27 cellular contexts compared by ENCODE assay signal in the genomic region with DNA sequence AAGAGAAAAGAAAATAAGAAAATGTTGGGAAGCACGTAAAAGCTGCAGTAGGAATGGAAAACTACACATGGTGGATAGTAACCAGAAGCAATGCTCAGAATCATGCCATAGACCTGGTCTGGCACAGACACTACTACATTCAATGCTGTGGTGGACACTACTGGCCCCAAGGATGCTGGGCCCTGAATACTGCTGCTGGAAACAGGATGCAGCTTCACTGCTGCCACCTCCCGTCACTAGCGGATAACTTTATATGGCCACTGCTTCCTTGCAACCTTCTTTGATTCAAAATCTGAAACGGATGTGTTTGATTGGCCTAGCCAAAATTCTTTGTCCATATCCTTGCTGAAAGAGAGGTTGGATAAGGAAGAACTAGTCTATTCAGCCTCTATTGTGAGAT. TPM values are rescaled to one million over a fixed set of nuclear protein-coding genes. Genes with fewer than 3 reads are reported as not detected.
DNase-seq lines count a peak whose midpoint lies in the region; ATAC-seq, FAIRE-seq and TF ChIP-seq lines count a peak whose summit lies in the region.
"Had no signal": no experiment of that assay in that cellular context is flagged by ENCODE, and none has a peak within 500 bp of the region (broad histone marks: within the 10 kb centered on the region; RNA-seq: fewer than 3 reads in every experiment).

No MANE protein-coding gene starts in this region.

- H3K9me2 ChIP-seq in HCT116 (ENCODE audit: insufficient read depth): no peaks in the 10 kb centered on the region

- no peaks in the 10 kb centered on the region for H3K36me3 ChIP-seq in HCT116 (ENCODE audit: control insufficient read depth in 1 of 2, insufficient read depth in 2 of 2, low read length in 2 of 2)
- no peaks in the 10 kb centered on the region for H3K36me3 ChIP-seq in K562 (ENCODE audit: control insufficient read depth, insufficient read depth, low read length)
- H3K36me3 ChIP-seq: HAP-1, neutrophil had no signal

- ATAC-seq in HCT116 (peak; percentile 57), K562 (peak; percentile 83), GM21360 (IDR thresholded peaks at IDR 0.05; ENCODE audit: unreplicated experiment) (no peak)
- ATAC-seq: activated naive CD4-positive, alpha-beta T cell treated with anti-CD3 and anti-CD28 coated beads, Interleukin-2, amount 50 U/mL, for 72 hours; activated T-cell treated with anti-CD3 and anti-CD28 coated beads, Interleukin-2, amount 50 U/mL, for 72 hours; esophagus mucosa; T-cell had no signal

- 4% methylated on average over 4 of the region's 4 CpGs for WGBS in K562 (ENCODE audit: insufficient coverage, low coverage, missing lambda C conversion rate)

- H3K4me1 ChIP-seq in HCT116 (ENCODE audit: control insufficient read depth in 1 of 2, insufficient read depth in 2 of 2, low read length in 2 of 2) (no peaks in the 10 kb centered on the region), K562 (replicated peaks in 1 of 2; ENCODE audit: control insufficient read depth in 2 of 2, insufficient read depth in 2 of 2, low read length in 2 of 2) (no peaks in the 10 kb centered on the region)

- TF ChIP-seq RAD21 in HCT116 (IDR thresholded peaks at IDR 0.05; ENCODE audit: low read depth): no peak
- TF ChIP-seq RAD21 in K562 (CRISPR knock-in tag; conservative IDR thresholded peaks at IDR 0.05 in 1 of 2, IDR thresholded peaks at IDR 0.05 in 1 of 2): peak in 1 of 2 experiments; percentile 40; a peak in 1 of 4 replicates

- H3K79me2 ChIP-seq in HCT116 (ENCODE audit: insufficient read depth, low read length) (no peaks in the 10 kb centered on the region), K562 (ENCODE audit: control insufficient read depth, insufficient read depth, low read length) (no peaks in the 10 kb centered on the region)

- peaks cover 11% of the 10 kb centered on the region for H3K27me3 Mint-ChIP-seq in activated naive CD4-positive, alpha-beta T cell treated with anti-CD3 and anti-CD28 coated beads, Interleukin-2, amount 10 ng/mL, durations not matched to agents 7 days and 5 days
- no peaks in the 10 kb centered on the region; the same call in 1 of the 2 replicates for H3K27me3 Mint-ChIP-seq in HFFc6 (ENCODE audit: insufficient read depth)
- H3K27me3 Mint-ChIP-seq: T-cell had no signal

- CTCF ChIA-PET in HCT116 (lab: Charles Lee) (interaction anchor here (1.8 kb wide), 1 partner anchor 37 kb away, joined by 6 read pairs; no protein-coding TSS in a partner anchor), K562 (lab: Yijun Ruan, JAX; ENCODE audit: low intra/inter-chr PET ratio) (interaction anchor here (0.5 kb wide), 1 partner anchor 143 kb away, joined by 3 read pairs; no protein-coding TSS in a partner anchor)
- CTCF ChIA-PET in activated naive CD4-positive, alpha-beta T cell treated with anti-CD3 and anti-CD28 coated beads, Interleukin-2, amount 10 ng/mL, durations not matched to agents 7 days and 5 days (lab: Charles Lee): interaction anchor here (0.5 to 14.0 kb wide), 3 partner anchors 36 to 141 kb away, joined by 3 to 187 read pairs (median 3); no protein-coding TSS in a partner anchor

- DNase-seq in AG08395 (ENCODE audit: low spot score) (peak; percentile 16), HCT116 (ENCODE audit: low read depth, low spot score) (no peak), K562 (ENCODE audit: extremely low read depth in 1 of 4, low spot score in 3 of 4) (no peak), lung microvascular endothelial cell (ENCODE audit: low read depth in 2 of 2) (peak; percentile 42 to 43), HFFc6 (no peak), nucleus accumbens (lab: John Stamatoyannopoulos, UW) (no peak)
- DNase-seq in activated naive CD4-positive, alpha-beta T cell treated with anti-CD3 and anti-CD28 coated beads, Interleukin-2, amount 10 ng/mL, durations not matched to agents 7 days and 5 days: no peak
- DNase-seq: activated CD4-positive, alpha-beta T cell treated with anti-CD3 and anti-CD28 coated beads for 48 hours; activated T-cell treated with anti-CD3 and anti-CD28 coated beads, Interleukin-2, amount 50 U/mL, for 72 hours; effector CD8-positive, alpha-beta T cell; GDM1; NCI-H1436 treated with DMSO at 0.1 percent for 48 hours; NCI-H82; SHP77 treated with DMSO at 0.1 percent for 48 hours; stimulated activated CD4-positive, alpha-beta T cell treated with anti-CD3 and anti-CD28 coated beads, Interleukin-4, amount 100 ng/mL, for 1 hour; T-cell had no signal

- no peak for FAIRE-seq in K562 (lab: Jason Lieb, UNC)
- FAIRE-seq: astrocyte, keratinocyte, TTC549 had no signal

- no peak overlapping the region for H3K27ac Mint-ChIP-seq in activated naive CD4-positive, alpha-beta T cell treated with anti-CD3 and anti-CD28 coated beads, Interleukin-2, amount 10 ng/mL, durations not matched to agents 7 days and 5 days
- H3K27ac Mint-ChIP-seq in HFFc6: no peak overlapping the region
- H3K27ac Mint-ChIP-seq: activated naive CD4-positive, alpha-beta T cell treated with anti-CD3 and anti-CD28 coated beads, Interleukin-2, amount 50 U/mL, for 72 hours; activated T-cell treated with anti-CD3 and anti-CD28 coated beads, Interleukin-2, amount 50 U/mL, for 72 hours; stimulated activated naive CD8-positive, alpha-beta T cell treated with anti-CD3 and anti-CD28 coated beads, Interleukin-15, Interleukin-2, amounts not matched to agents 100 ng/mL and 50 ng/mL, for 24 hours; T-cell; type B pancreatic cell had no signal

- H3K9me3 Mint-ChIP-seq in activated naive CD4-positive, alpha-beta T cell treated with anti-CD3 and anti-CD28 coated beads, Interleukin-2, amount 10 ng/mL, durations not matched to agents 7 days and 5 days: no peaks in the 10 kb centered on the region
- no peaks in the 10 kb centered on the region for H3K9me3 Mint-ChIP-seq in HFFc6
- H3K9me3 Mint-ChIP-seq: activated naive CD4-positive, alpha-beta T cell treated with anti-CD3 and anti-CD28 coated beads, Interleukin-2, amount 50 U/mL, for 72 hours; activated T-cell treated with anti-CD3 and anti-CD28 coated beads, Interleukin-2, amount 50 U/mL, for 72 hours; stimulated activated naive CD8-positive, alpha-beta T cell treated with anti-CD3 and anti-CD28 coated beads, Interleukin-15, Interleukin-2, amounts not matched to agents 100 ng/mL and 50 ng/mL, for 24 hours; T-cell; type B pancreatic cell had no signal

- H3K36me3 Mint-ChIP-seq in activated naive CD4-positive, alpha-beta T cell treated with anti-CD3 and anti-CD28 coated beads, Interleukin-2, amount 10 ng/mL, durations not matched to agents 7 days and 5 days: no peaks in the 10 kb centered on the region
- H3K36me3 Mint-ChIP-seq in HFFc6 (ENCODE audit: low read depth): no peaks in the 10 kb centered on the region
- H3K36me3 Mint-ChIP-seq: activated naive CD4-positive, alpha-beta T cell treated with anti-CD3 and anti-CD28 coated beads, Interleukin-2, amount 50 U/mL, for 72 hours; T-cell; type B pancreatic cell had no signal

- H3K4me3 ChIP-seq in HCT116 (replicated peaks in 1 of 2; ENCODE audit: low read depth in 1 of 2, low read length in 2 of 2) (no peak overlapping the region), K562 (no peak overlapping the region)
- H3K4me3 ChIP-seq: HAP-1, lung had no signal

- H3K4me2 ChIP-seq in HCT116 (ENCODE audit: low read length): no peak overlapping the region
- H3K4me2 ChIP-seq in K562 (ENCODE audit: insufficient read depth, low read length): no peak overlapping the region

- in situ Hi-C loops in K562 (cut with MboI): no loop called here

- H3K27me3 ChIP-seq in HCT116 (ENCODE audit: insufficient read depth, low read length): no peaks in the 10 kb centered on the region
- peaks cover 0 to 2% of the 10 kb centered on the region in 2 experiments; a peak in 4 of 5 replicates for H3K27me3 ChIP-seq in K562 (ENCODE audit: control insufficient read depth in 2 of 2, insufficient read depth in 2 of 2, low read length in 2 of 2)

- TF ChIP-seq POLR2A in HCT116 (IDR thresholded peaks at IDR 0.05; ENCODE audit: borderline replicate concordance, extremely low read depth, insufficient read depth, insufficient read length) (no peak), K562 (conservative IDR thresholded peaks at IDR 0.05) (no peak)

- H3K9ac ChIP-seq in HCT116 (ENCODE audit: low read length) (no peak overlapping the region), K562 (ENCODE audit: insufficient read depth in 1 of 2, low read depth in 2 of 2, low read length in 2 of 2) (no peak overlapping the region)

- no peak for TF ChIP-seq EP300 in K562 (IDR thresholded peaks at IDR 0.05; ENCODE audit: low read length)

- H4K20me1 ChIP-seq in HCT116 (ENCODE audit: insufficient read depth) (no peaks in the 10 kb centered on the region), K562 (replicated peaks; ENCODE audit: control insufficient read depth, insufficient read depth, low read length) (no peaks in the 10 kb centered on the region)

- H3K4me3 Mint-ChIP-seq in activated naive CD4-positive, alpha-beta T cell treated with anti-CD3 and anti-CD28 coated beads, Interleukin-2, amount 10 ng/mL, durations not matched to agents 7 days and 5 days: no peak overlapping the region
- no peak overlapping the region for H3K4me3 Mint-ChIP-seq in HFFc6
- H3K4me3 Mint-ChIP-seq: activated T-cell treated with anti-CD3 and anti-CD28 coated beads, Interleukin-2, amount 50 U/mL, for 72 hours; stimulated activated naive CD8-positive, alpha-beta T cell treated with anti-CD3 and anti-CD28 coated beads, Interleukin-15, Interleukin-2, amounts not matched to agents 100 ng/mL and 50 ng/mL, for 24 hours; T-cell; type B pancreatic cell had no signal

- H3K27ac ChIP-seq in HCT116 (ENCODE audit: low read depth, low read length): no peak overlapping the region
- H3K27ac ChIP-seq in K562 (ENCODE audit: extremely low read depth, low read depth, low read length): no peak overlapping the region
- H3K27ac ChIP-seq: neutrophil had no signal

- H2AFZ ChIP-seq in HCT116 (ENCODE audit: low read depth, low read length, poor library complexity, severe bottlenecking): no peak overlapping the region
- no peak overlapping the region for H2AFZ ChIP-seq in K562 (ENCODE audit: low read depth, low read length)

- H3K9me3 ChIP-seq in HCT116 (ENCODE audit: control insufficient read depth in 1 of 2, insufficient read depth in 1 of 2, low read depth in 1 of 2, low read length in 2 of 2) (no peaks in the 10 kb centered on the region), K562 (replicated peaks; ENCODE audit: control insufficient read depth, insufficient read depth, low read depth, low read length) (no peaks in the 10 kb centered on the region)
- H3K9me3 ChIP-seq: HAP-1, neutrophil had no signal

- intact Hi-C loops in HCT116 (cut with micrococcal nuclease): no loop called here
- intact Hi-C loops in K562 (cut with micrococcal nuclease): loop anchor here (10.0 kb wide), 1 partner anchor 227 kb away; no protein-coding TSS in a partner anchor

- no peaks in the 10 kb centered on the region for H3K9me1 ChIP-seq in K562 (ENCODE audit: control insufficient read depth, insufficient read depth, low read length)

- no peaks in the 10 kb centered on the region for H3K4me1 Mint-ChIP-seq in activated naive CD4-positive, alpha-beta T cell treated with anti-CD3 and anti-CD28 coated beads, Interleukin-2, amount 10 ng/mL, durations not matched to agents 7 days and 5 days
- H3K4me1 Mint-ChIP-seq in HFFc6 (ENCODE audit: low read depth): peaks cover 5% of the 10 kb centered on the region; the same call in 1 of the 2 replicates
- H3K4me1 Mint-ChIP-seq: T-cell had no signal

- BruUV-seq in HCT116 (replicated peaks; lab: Mats Ljungman, UMichigan) (no TSS peak), K562 (replicated peaks; lab: Mats Ljungman, UMichigan) (no TSS peak)

- TF ChIP-seq CTCF in HCT116 (IDR thresholded peaks at IDR 0.05 in 2 of 3, conservative IDR thresholded peaks at IDR 0.05 in 1 of 3; ENCODE audit: borderline replicate concordance in 1 of 3, insufficient read depth in 1 of 3, low read depth in 2 of 3, low read length in 2 of 3) (peak in 1 of 3 experiments; percentile 8; a peak in 1 of 6 replicates), K562 (IDR thresholded peaks at IDR 0.05 in 2 of 3, conservative IDR thresholded peaks at IDR 0.05 in 1 of 3; ENCODE audit: insufficient read depth in 2 of 3, low read depth in 1 of 3, low read length in 3 of 3) (peak; percentile 21 to 39 (median 22); a peak in 2 of 6 replicates), HFFc6 (IDR thresholded peaks at IDR 0.05) (no peak)

- POLR2A ChIA-PET in HCT116 (lab: Charles Lee): no interaction called here
- POLR2A ChIA-PET in K562 (lab: Yijun Ruan, JAX): interaction anchor here (1.0 kb wide), 2 partner anchors 10 to 13 kb away, joined by 3 read pairs; no protein-coding TSS in a partner anchor

- RAD21 ChIA-PET in HCT116 (lab: Charles Lee; ENCODE audit: low non-redundant PET in 1 of 2, low total read pairs in 2 of 2, uncharacterized antibody in 2 of 2, unreplicated experiment in 2 of 2): no interaction called here

RNA-seq across cellular contexts. Expression of gene ADCY6, which starts 30.7 kb away (rescaled TPM):
- total RNA-seq in HCT116 (2021; ENCODE audit: unreplicated experiment): 24.9 TPM
- polyA plus RNA-seq in HCT116 (2012): 21.3 and 21.6 TPM in 2 replicates
- total RNA-seq in K562 (2011; cell fraction: chromatin; rRNA removed; ENCODE audit: low replicate concordance): 1.8 and 6.4 TPM in 2 replicates
- total RNA-seq in K562 (2011; cell fraction: nucleolus; rRNA removed): 2.1 and 2.8 TPM in 2 replicates
- 1.4 and 1.7 TPM in 2 replicates for total RNA-seq in K562 (2011; cell fraction: nucleoplasm; rRNA removed)
- 0.33 and 0.41 TPM in 2 replicates for total RNA-seq in K562 (2014; rRNA removed)
- total RNA-seq in K562 (2014; rRNA removed; fragmentation: Illumina TruSeq; extraction: Trizol): 0.19 and 0.33 TPM in 2 replicates
- total RNA-seq in K562 (2015; rRNA removed; fragmentation: Illumina TruSeq; extraction: Trizol): 0.34 and 0.54 TPM in 2 replicates
- total RNA-seq in K562 (2021): 0.87 and 1.0 TPM in 2 replicates
- 0.65 and 1.7 TPM in 2 replicates for polyA plus RNA-seq in K562 (2011; rRNA removed)
- 1.1 and 1.4 TPM in 2 replicates for polyA plus RNA-seq in K562 (2011; cell fraction: cytosol; rRNA removed)
- 4.2 and 8.7 TPM in 2 replicates for polyA plus RNA-seq in K562 (2011; cell fraction: nucleus; rRNA removed)
- polyA plus RNA-seq in K562 (2012): 0.56 and 1.8 TPM in 2 replicates
- polyA plus RNA-seq in K562 (2014; fragmentation: Illumina TruSeq; extraction: Trizol): 0.59 and 0.89 TPM in 2 replicates
- under 1 TPM; 0.01 to 0.10 TPM for polyA plus RNA-seq in K562 (2014; fragmentation: Nextera tagmentation; extraction: Ambion mirVana)
- 0.49 and 0.53 TPM in 2 replicates for polyA plus RNA-seq in K562 (2014; rRNA removed)
- polyA minus RNA-seq in K562 (2011; rRNA and poly(A)+ RNA removed): 1.5 and 2.0 TPM in 2 replicates
- 2.3 and 6.6 TPM in 2 replicates for polyA minus RNA-seq in K562 (2011; cell fraction: cytosol; rRNA and poly(A)+ RNA removed)
- polyA minus RNA-seq in K562 (2011; cell fraction: nucleus; rRNA and poly(A)+ RNA removed): 1.2 and 2.9 TPM in 2 replicates
- 22.9 and 36.3 TPM in 2 replicates for total RNA-seq in lung microvascular endothelial cell
- total RNA-seq in HFFc6 (2021; fragmentation: NEBNext Ultra II Directional; extraction: Animal tissue kit (Norgen Biotek cat#: 25700)): 10 to 100 TPM; 20.3 to 31.6 (median 22.4) TPM

RNA-seq across cellular contexts. Expression of gene CCNT1, which starts 41.7 kb away (rescaled TPM):
- total RNA-seq in HCT116 (2021; ENCODE audit: unreplicated experiment) (69.4 TPM), K562 (2014; rRNA removed) (17.1 and 24.0 TPM in 2 replicates), K562 (2014; rRNA removed; fragmentation: Illumina TruSeq; extraction: Trizol) (51.0 and 60.3 TPM in 2 replicates), K562 (2015; rRNA removed; fragmentation: Illumina TruSeq; extraction: Trizol) (37.6 and 39.0 TPM in 2 replicates), K562 (2021) (52.4 and 53.9 TPM in 2 replicates), lung microvascular endothelial cell (13.1 and 21.4 TPM in 2 replicates)
- 23.8 and 25.7 TPM in 2 replicates for polyA plus RNA-seq in HCT116 (2012)
- 99.4 and 118 TPM in 2 replicates for total RNA-seq in K562 (2011; cell fraction: chromatin; rRNA removed; ENCODE audit: low replicate concordance)
- total RNA-seq in K562 (2011; cell fraction: nucleolus; rRNA removed): 36.3 and 46.0 TPM in 2 replicates
- 45.0 and 52.4 TPM in 2 replicates for total RNA-seq in K562 (2011; cell fraction: nucleoplasm; rRNA removed)
- polyA plus RNA-seq in K562 (2011; rRNA removed) (44.4 and 49.7 TPM in 2 replicates), K562 (2014; fragmentation: Illumina TruSeq; extraction: Trizol) (27.1 and 33.4 TPM in 2 replicates), K562 (2014; fragmentation: Nextera tagmentation; extraction: Ambion mirVana) (10 to 100 TPM in 1 of 2 experiments, 1 to 10 TPM in 1; 9.7 to 10.5 TPM), K562 (2014; rRNA removed) (18.2 and 18.5 TPM in 2 replicates)
- 14.6 and 26.2 TPM in 2 replicates for polyA plus RNA-seq in K562 (2011; cell fraction: cytosol; rRNA removed)
- 54.4 and 61.1 TPM in 2 replicates for polyA plus RNA-seq in K562 (2011; cell fraction: nucleus; rRNA removed)
- 14.2 and 17.1 TPM in 2 replicates for polyA plus RNA-seq in K562 (2012)
- polyA minus RNA-seq in K562 (2011; rRNA and poly(A)+ RNA removed): 223 and 245 TPM in 2 replicates
- polyA minus RNA-seq in K562 (2011; cell fraction: cytosol; rRNA and poly(A)+ RNA removed): 31.3 and 40.4 TPM in 2 replicates
- polyA minus RNA-seq in K562 (2011; cell fraction: nucleus; rRNA and poly(A)+ RNA removed): 28.1 and 55.5 TPM in 2 replicates
- 10 to 100 TPM; 30.7 to 36.7 (median 31.3) TPM for total RNA-seq in HFFc6 (2021; fragmentation: NEBNext Ultra II Directional; extraction: Animal tissue kit (Norgen Biotek cat#: 25700))

Comparison
In these comparisons a context has a peak if more than half of its experiments do, and no peak if none do; other contexts are left out.
1. DNase-seq: peak in AG08395 (single experiment) and lung microvascular endothelial cell (2 of 2); none in HCT116 (single experiment), K562 (0 of 4), activated naive CD4-positive, alpha-beta T cell treated with anti-CD3 and anti-CD28 coated beads, Interleukin-2, amount 10 ng/mL, durations not matched to agents 7 days and 5 days (single experiment), HFFc6 (single experiment) and nucleus accumbens (0 of 56).